Comparison of ENCODE assay signal across 19 cellular contexts in genomic region chr22:41934284-41935014, GRCh38. TPM values are rescaled to one million over a fixed set of nuclear protein-coding genes. Genes with fewer than 3 reads are reported as not detected.
DNase-seq lines count a peak whose midpoint lies in the region; ATAC-seq and TF ChIP-seq lines count a peak whose summit lies in the region.
"Had no signal": no experiment of that assay in that cellular context is flagged by ENCODE, and none has a peak within 500 bp of the region (broad histone marks: within the 10 kb centered on the region; RNA-seq: fewer than 3 reads in every experiment).

No MANE protein-coding gene starts in this region.

- H2AFZ ChIP-seq in SU-DHL-6 (ENCODE audit: low read depth, low read length, severe bottlenecking), result no peak overlapping the region

- TF ChIP-seq POLR2A in erythroblast (IDR thresholded peaks at IDR 0.05; ENCODE audit: low read length) (peak; percentile 19), GM18505 (IDR thresholded peaks at IDR 0.05; ENCODE audit: borderline replicate concordance, extremely low read depth, insufficient read depth, insufficient read length) (no peak)

- H3K4me1 ChIP-seq in aorta (ENCODE audit: control insufficient read depth in 1 of 2, insufficient read depth in 2 of 2, low read length in 2 of 2), result no peaks in the 10 kb centered on the region
- H3K4me1 ChIP-seq: testis had no signal

- H3K79me2 ChIP-seq in SU-DHL-6 (ENCODE audit: insufficient read depth, low read length), result no peaks in the 10 kb centered on the region; the same call in 1 of the 2 replicates

- H3K4me3 ChIP-seq in SU-DHL-6 (ENCODE audit: insufficient read depth, low read length, poor library complexity, severe bottlenecking) (no peak overlapping the region), aorta (ENCODE audit: low read length in 2 of 2) (no peak overlapping the region)
- H3K4me3 ChIP-seq: lower lobe of right lung, testis had no signal

- peaks cover 41% of the 10 kb centered on the region for H3F3A ChIP-seq in SU-DHL-6 (ENCODE audit: insufficient read depth)

- H3K9me3 ChIP-seq in SU-DHL-6 (ENCODE audit: insufficient read depth, low read length) (no peaks in the 10 kb centered on the region), aorta (ENCODE audit: control insufficient read depth, low read length) (no peaks in the 10 kb centered on the region)
- H3K9me3 ChIP-seq: lower lobe of right lung, testis had no signal

- no peak for ATAC-seq in activated naive CD8-positive, alpha-beta T cell treated with anti-CD3 and anti-CD28 coated beads, Interleukin-2, amount 50 U/mL, for 24 hours
- ATAC-seq in aorta (ENCODE audit: low FRiP score) (no peak), GM18505 (IDR thresholded peaks at IDR 0.05; ENCODE audit: unreplicated experiment) (no peak)
- ATAC-seq: activated CD4-positive, CD25-positive, alpha-beta regulatory T cell treated with anti-CD3 and anti-CD28 coated beads, Interleukin-2, amount 50 U/mL, for 24 hours; lower lobe of right lung had no signal

- no peaks in the 10 kb centered on the region for H4K20me1 ChIP-seq in SU-DHL-6 (ENCODE audit: low read depth, low read length)

- H3K36me3 ChIP-seq in SU-DHL-6 (ENCODE audit: low read length) (no peaks in the 10 kb centered on the region), aorta (ENCODE audit: control insufficient read depth in 1 of 2, insufficient read depth in 2 of 2, low read length in 1 of 2) (no peaks in the 10 kb centered on the region)
- H3K36me3 ChIP-seq: lower lobe of right lung had no signal

- no peaks in the 10 kb centered on the region for H3K27me3 Mint-ChIP-seq in activated naive CD8-positive, alpha-beta T cell treated with anti-CD3 and anti-CD28 coated beads for 36 hours
- H3K27me3 Mint-ChIP-seq in activated naive CD8-positive, alpha-beta T cell treated with anti-CD3 and anti-CD28 coated beads, Interleukin-2, amount 50 U/mL, for 24 hours, result no peaks in the 10 kb centered on the region
- H3K27me3 Mint-ChIP-seq in HFFc6 (ENCODE audit: insufficient read depth), result no peaks in the 10 kb centered on the region

- H3K4me3 Mint-ChIP-seq in activated naive CD8-positive, alpha-beta T cell treated with anti-CD3 and anti-CD28 coated beads for 36 hours, result no peak overlapping the region
- no peak overlapping the region for H3K4me3 Mint-ChIP-seq in activated naive CD8-positive, alpha-beta T cell treated with anti-CD3 and anti-CD28 coated beads, Interleukin-2, amount 50 U/mL, for 24 hours
- no peak overlapping the region for H3K4me3 Mint-ChIP-seq in HFFc6
- H3K4me3 Mint-ChIP-seq: CD14-positive monocyte had no signal

- intact Hi-C loops in aorta (cut with DNase I), result loop anchor here in 1 of 2 donors (2.0 kb wide), 1 partner anchor 54 kb away; no protein-coding TSS in a partner anchor

- H3K36me3 Mint-ChIP-seq in activated naive CD8-positive, alpha-beta T cell treated with anti-CD3 and anti-CD28 coated beads for 36 hours, result peaks cover 22% of the 10 kb centered on the region
- H3K36me3 Mint-ChIP-seq in activated naive CD8-positive, alpha-beta T cell treated with anti-CD3 and anti-CD28 coated beads, Interleukin-2, amount 50 U/mL, for 24 hours (ENCODE audit: low read depth), result peaks cover 22% of the 10 kb centered on the region
- no peaks in the 10 kb centered on the region for H3K36me3 Mint-ChIP-seq in HFFc6 (ENCODE audit: low read depth)

- TF ChIP-seq CTCF in SU-DHL-6 (IDR thresholded peaks at IDR 0.05; ENCODE audit: insufficient read depth, low read length, poor library complexity, severe bottlenecking) (no peak), HFFc6 (IDR thresholded peaks at IDR 0.05) (no peak)

- no peaks in the 10 kb centered on the region for H3K9me3 Mint-ChIP-seq in activated naive CD8-positive, alpha-beta T cell treated with anti-CD3 and anti-CD28 coated beads for 36 hours
- H3K9me3 Mint-ChIP-seq in activated naive CD8-positive, alpha-beta T cell treated with anti-CD3 and anti-CD28 coated beads, Interleukin-2, amount 50 U/mL, for 24 hours, result no peaks in the 10 kb centered on the region
- no peaks in the 10 kb centered on the region for H3K9me3 Mint-ChIP-seq in HFFc6

- 96 to 97% methylated on average over 17 of the region's 17 CpGs for WGBS in aorta, 2 donors

- H3K27ac Mint-ChIP-seq in activated naive CD8-positive, alpha-beta T cell treated with anti-CD3 and anti-CD28 coated beads for 36 hours, result peak overlapping the region; percentile 71
- no peak overlapping the region for H3K27ac Mint-ChIP-seq in activated naive CD8-positive, alpha-beta T cell treated with anti-CD3 and anti-CD28 coated beads, Interleukin-2, amount 50 U/mL, for 24 hours
- H3K27ac Mint-ChIP-seq in HFFc6, result no peak overlapping the region

- H3K4me1 Mint-ChIP-seq in activated naive CD8-positive, alpha-beta T cell treated with anti-CD3 and anti-CD28 coated beads for 36 hours, result peaks cover 6% of the 10 kb centered on the region
- H3K4me1 Mint-ChIP-seq in activated naive CD8-positive, alpha-beta T cell treated with anti-CD3 and anti-CD28 coated beads, Interleukin-2, amount 50 U/mL, for 24 hours, result peaks cover 31% of the 10 kb centered on the region
- peaks cover 3% of the 10 kb centered on the region for H3K4me1 Mint-ChIP-seq in HFFc6 (ENCODE audit: low read depth)

- no peak overlapping the region for H3K9ac ChIP-seq in SU-DHL-6 (ENCODE audit: low read length)

- no peak overlapping the region for H3K4me2 ChIP-seq in SU-DHL-6 (ENCODE audit: low read depth, low read length, poor library complexity, severe bottlenecking)

- no peaks in the 10 kb centered on the region for H3K9me2 ChIP-seq in SU-DHL-6 (replicated peaks; ENCODE audit: insufficient read depth, low read length)

- no peaks in the 10 kb centered on the region for H3K27me3 ChIP-seq in SU-DHL-6 (ENCODE audit: low read length)
- H3K27me3 ChIP-seq in aorta (ENCODE audit: control insufficient read depth in 1 of 2, insufficient read depth in 2 of 2, low read length in 1 of 2), result no peaks in the 10 kb centered on the region
- H3K27me3 ChIP-seq: testis had no signal

- no peak for DNase-seq in activated naive CD8-positive, alpha-beta T cell treated with anti-CD3 and anti-CD28 coated beads for 36 hours
- no peak for DNase-seq in activated naive CD8-positive, alpha-beta T cell treated with anti-CD3 and anti-CD28 coated beads, Interleukin-2, amount 50 U/mL, for 24 hours
- DNase-seq in erythroblast (lab: John Stamatoyannopoulos, UW) (no peak), aorta (peak; percentile 47 to 55), NCI-H446 (lab: John Stamatoyannopoulos, UW) (no peak), HFFc6 (no peak)
- DNase-seq: effector CD4-positive, alpha-beta T cell; IMR-90; lower lobe of right lung; NCI-H526; SIG-M5; small intestine; testis had no signal

- H3K27ac ChIP-seq in SU-DHL-6 (ENCODE audit: low read depth, low read length) (peak overlapping the region; percentile 93), aorta (ENCODE audit: low read depth in 1 of 2, low read length in 2 of 2) (no peak overlapping the region)
- H3K27ac ChIP-seq: lower lobe of right lung, testis had no signal

RNA-seq across cellular contexts. Expression of gene TNFRSF13C, which starts 7.8 kb away (rescaled TPM):
- 1 to 10 TPM; 2.2 to 2.3 TPM for total RNA-seq in activated naive CD8-positive, alpha-beta T cell treated with anti-CD3 and anti-CD28 coated beads for 36 hours
- total RNA-seq in aorta, result under 1 TPM; 0.24 to 0.32 TPM
- not detected for polyA plus RNA-seq in aorta
- total RNA-seq in HFFc6 (2021; fragmentation: NEBNext Ultra II Directional; extraction: Animal tissue kit (Norgen Biotek cat#: 25700)), result under 1 TPM; 0.05 to 0.32 (median 0.25) TPM
- polyA plus RNA-seq: CD14-positive monocyte had no signal

RNA-seq across cellular contexts. Expression of gene CENPM, which starts 12.5 kb away (rescaled TPM):
- 10 to 100 TPM; 70.5 to 76.5 TPM for total RNA-seq in activated naive CD8-positive, alpha-beta T cell treated with anti-CD3 and anti-CD28 coated beads for 36 hours
- under 1 TPM; 0.58 to 0.84 TPM for total RNA-seq in aorta
- 1 to 10 TPM in 1 of 2 donors, not detected in 1; 2.6 TPM for polyA plus RNA-seq in aorta
- total RNA-seq in HFFc6 (2021; fragmentation: NEBNext Ultra II Directional; extraction: Animal tissue kit (Norgen Biotek cat#: 25700)), result 10 to 100 TPM; 15.6 to 29.4 (median 26.3) TPM

RNA-seq across cellular contexts. Expression of gene SHISA8, which starts 19.6 kb away (rescaled TPM):
- under 1 TPM; 0.56 to 0.68 TPM for total RNA-seq in activated naive CD8-positive, alpha-beta T cell treated with anti-CD3 and anti-CD28 coated beads for 36 hours
- total RNA-seq in aorta, result not detected
- polyA plus RNA-seq in aorta, result not detected
- not detected for total RNA-seq in HFFc6 (2021; fragmentation: NEBNext Ultra II Directional; extraction: Animal tissue kit (Norgen Biotek cat#: 25700))
- total RNA-seq: IMR-90; lower lobe of right lung; T-helper 2 cell treated with Interferon-gamma antibody and Interleukin-4, amounts not matched to agents 100 ng/mL and 5 ng/mL, for 36 hours had no signal
- polyA plus RNA-seq: CD14-positive monocyte, IMR-90 had no signal

RNA-seq across cellular contexts. Expression of gene SEPTIN3, which starts 34.8 kb away (rescaled TPM):
- total RNA-seq in activated naive CD8-positive, alpha-beta T cell treated with anti-CD3 and anti-CD28 coated beads for 36 hours, result under 1 TPM; 0.27 to 0.38 TPM
- total RNA-seq in aorta, result under 1 TPM; 0.63 to 0.68 TPM
- polyA plus RNA-seq in aorta, result under 1 TPM in 1 of 2 donors, not detected in 1; 0.05 TPM
- total RNA-seq in HFFc6 (2021; fragmentation: NEBNext Ultra II Directional; extraction: Animal tissue kit (Norgen Biotek cat#: 25700)), result under 1 TPM in 2 of 6 experiments, not detected in 4; 0.05 to 0.17 TPM
- total RNA-seq: myocyte had no signal

Comparison
In these comparisons a context has a peak if more than half of its experiments do, and no peak if none do; other contexts are left out.
1. DNase-seq: peak in aorta (2 of 2); none in activated naive CD8-positive, alpha-beta T cell treated with anti-CD3 and anti-CD28 coated beads for 36 hours (single experiment), activated naive CD8-positive, alpha-beta T cell treated with anti-CD3 and anti-CD28 coated beads, Interleukin-2, amount 50 U/mL, for 24 hours (single experiment), erythroblast (0 of 2), NCI-H446 (0 of 2) and HFFc6 (single experiment).
2. RNA of gene CENPM, which starts 12.5 kb away (total RNA-seq): 70.5 to 76.5 TPM in activated naive CD8-positive, alpha-beta T cell treated with anti-CD3 and anti-CD28 coated beads for 36 hours and 15.6 to 29.4 TPM in HFFc6; 0.58 to 0.84 TPM in aorta; every median in the first group is over 4 times any median in the second.